In genomic region chr2:180979935-180980184, GRCh38 we compare ENCODE assay signal across 8 cellular contexts. TPM values are rescaled to one million over a fixed set of nuclear protein-coding genes. Genes with fewer than 3 reads are reported as not detected.
DNase-seq lines count a peak whose midpoint lies in the region; ATAC-seq and TF ChIP-seq lines count a peak whose summit lies in the region.

No MANE protein-coding gene starts in this region.

- DNase-seq in HFFc6, result no peak
- DNase-seq in central memory CD8-positive, alpha-beta T cell (ENCODE audit: low spot score in 2 of 2), result no peak
- no peak for DNase-seq in mucosa of descending colon
- DNase-seq in RPMI8226, result no peak
- no peak for DNase-seq in foreskin melanocyte

- no peaks in the 10 kb centered on the region for H3K9me3 Mint-ChIP-seq in HFFc6
- no peaks in the 10 kb centered on the region for H3K9me3 Mint-ChIP-seq in central memory CD8-positive, alpha-beta T cell

- H3K36me3 ChIP-seq in mucosa of descending colon (ENCODE audit: low read depth), result no peaks in the 10 kb centered on the region

- H3K4me3 ChIP-seq in mucosa of descending colon, result peak overlapping the region; percentile 52

- TF ChIP-seq CTCF in 22Rv1 (IDR thresholded peaks at IDR 0.05) (no peak), HFFc6 (IDR thresholded peaks at IDR 0.05) (no peak), mucosa of descending colon (IDR thresholded peaks at IDR 0.05) (no peak)

- H3K27ac Mint-ChIP-seq in HFFc6, result peak overlapping the region; percentile 89
- peak overlapping the region; percentile 8 for H3K27ac Mint-ChIP-seq in central memory CD8-positive, alpha-beta T cell (ENCODE audit: low read depth)

- H3K4me3 Mint-ChIP-seq in HFFc6, result peak overlapping the region; percentile 85
- H3K4me3 Mint-ChIP-seq in central memory CD8-positive, alpha-beta T cell, result peak overlapping the region; percentile 73

- H3K4me1 ChIP-seq in mucosa of descending colon (ENCODE audit: low read depth), result peaks cover 20% of the 10 kb centered on the region

- H3K4me1 Mint-ChIP-seq in HFFc6 (ENCODE audit: low read depth), result peaks cover 44% of the 10 kb centered on the region
- peaks cover 26% of the 10 kb centered on the region for H3K4me1 Mint-ChIP-seq in central memory CD8-positive, alpha-beta T cell

- no peak for ATAC-seq in central memory CD8-positive, alpha-beta T cell (replicated peaks; ENCODE audit: extremely low read depth, poor library complexity, severe bottlenecking)
- no peak for ATAC-seq in mucosa of descending colon
- no peak for ATAC-seq in GM21737 (IDR thresholded peaks at IDR 0.05; ENCODE audit: unreplicated experiment)
- ATAC-seq in GM19467 (IDR thresholded peaks at IDR 0.05; ENCODE audit: unreplicated experiment), result no peak

- H3K36me3 Mint-ChIP-seq in HFFc6 (ENCODE audit: low read depth), result peaks cover 38% of the 10 kb centered on the region
- peaks cover 7% of the 10 kb centered on the region for H3K36me3 Mint-ChIP-seq in central memory CD8-positive, alpha-beta T cell (ENCODE audit: insufficient read depth)

- peaks cover 3% of the 10 kb centered on the region; the same call in 1 of the 2 replicates for H3K27me3 Mint-ChIP-seq in HFFc6 (ENCODE audit: insufficient read depth)
- no peaks in the 10 kb centered on the region for H3K27me3 Mint-ChIP-seq in central memory CD8-positive, alpha-beta T cell

- intact Hi-C loops in mucosa of descending colon (cut with DNase I, micrococcal nuclease), result no loop called here

- H3K9me3 ChIP-seq in mucosa of descending colon, result no peaks in the 10 kb centered on the region

- peak overlapping the region; percentile 83 for H3K27ac ChIP-seq in 22Rv1

RNA-seq across cellular contexts. Expression of gene UBE2E3, which starts 0.5 kb away (rescaled TPM):
- total RNA-seq in HFFc6 (2021; fragmentation: NEBNext Ultra II Directional; extraction: Animal tissue kit (Norgen Biotek cat#: 25700)), result 100 to 1,000 TPM in 5 of 6 experiments, 10 to 100 TPM in 1; 99.4 to 131 (median 116) TPM
- 10 to 100 TPM; 48.3 to 63.6 (median 52.8) TPM for total RNA-seq in mucosa of descending colon
